In genomic region chr9:127896395-127897193, GRCh38 we compare ENCODE assay signal across 1 cellular context.
TF ChIP-seq lines count a peak whose summit lies in the region.

No MANE protein-coding gene starts in this region.

TF ChIP-seq in HCT116, 20 proteins besides CTCF, POLR2A, EP300 and RAD21 (continued from another document):
- TF ChIP-seq MAX (IDR thresholded peaks at IDR 0.05) = no peak
- no peak for TF ChIP-seq TCF7L2 (IDR thresholded peaks at IDR 0.05; ENCODE audit: borderline replicate concordance, extremely low read depth, insufficient read depth, insufficient read length)
